Comparison of ENCODE assay signal across 15 cellular contexts in genomic region chr2:126837926-126838717, GRCh38.
"Had no signal": no experiment of that assay in that cellular context is flagged by ENCODE, and none has a peak within 500 bp of the region (broad histone marks: within the 10 kb centered on the region; RNA-seq: fewer than 3 reads in every experiment).

No MANE protein-coding gene starts in this region.

- H3K27ac ChIP-seq: breast epithelium, foreskin keratinocyte, upper lobe of right lung had no signal

- ATAC-seq: activated naive CD8-positive, alpha-beta T cell treated with anti-CD3 and anti-CD28 coated beads, Interleukin-2, amount 50 U/mL, for 24 hours; foreskin keratinocyte; naive thymus-derived CD8-positive, alpha-beta T cell had no signal

- H3K36me3 ChIP-seq: breast epithelium, upper lobe of right lung had no signal

- H3K36me3 Mint-ChIP-seq: naive thymus-derived CD8-positive, alpha-beta T cell had no signal

- H3K27ac Mint-ChIP-seq: activated naive CD4-positive, alpha-beta T cell treated with anti-CD3 and anti-CD28 coated beads for 36 hours; activated naive CD8-positive, alpha-beta T cell treated with anti-CD3 and anti-CD28 coated beads, Interleukin-2, amount 50 U/mL, for 24 hours; naive thymus-derived CD8-positive, alpha-beta T cell; stimulated activated naive CD8-positive, alpha-beta T cell treated with anti-CD3 and anti-CD28 coated beads, Interleukin-15, Interleukin-2, amounts not matched to agents 100 ng/mL and 50 ng/mL, for 24 hours; T-helper 2 cell treated with Interferon-gamma antibody and Interleukin-4, amounts not matched to agents 5 μg/mL and 100 μg/mL, for 36 hours had no signal

- H3K27me3 ChIP-seq: breast epithelium, foreskin keratinocyte, upper lobe of right lung had no signal

- H3K4me3 ChIP-seq: breast epithelium, upper lobe of right lung had no signal

- H3K4me3 Mint-ChIP-seq: activated naive CD4-positive, alpha-beta T cell treated with anti-CD3 and anti-CD28 coated beads for 36 hours; activated naive CD8-positive, alpha-beta T cell treated with anti-CD3 and anti-CD28 coated beads, Interleukin-2, amount 50 U/mL, for 24 hours; naive thymus-derived CD8-positive, alpha-beta T cell; stimulated activated naive CD8-positive, alpha-beta T cell treated with anti-CD3 and anti-CD28 coated beads, Interleukin-15, Interleukin-2, amounts not matched to agents 100 ng/mL and 50 ng/mL, for 24 hours; T-helper 2 cell treated with Interferon-gamma antibody and Interleukin-4, amounts not matched to agents 5 μg/mL and 100 μg/mL, for 36 hours had no signal

- FAIRE-seq: small intestine had no signal

- H3K9me3 Mint-ChIP-seq: activated naive CD4-positive, alpha-beta T cell treated with anti-CD3 and anti-CD28 coated beads for 36 hours; activated naive CD8-positive, alpha-beta T cell treated with anti-CD3 and anti-CD28 coated beads, Interleukin-2, amount 50 U/mL, for 24 hours; naive thymus-derived CD8-positive, alpha-beta T cell; stimulated activated naive CD8-positive, alpha-beta T cell treated with anti-CD3 and anti-CD28 coated beads, Interleukin-15, Interleukin-2, amounts not matched to agents 100 ng/mL and 50 ng/mL, for 24 hours; T-helper 2 cell treated with Interferon-gamma antibody and Interleukin-4, amounts not matched to agents 5 μg/mL and 100 μg/mL, for 36 hours had no signal

- DNase-seq: activated CD4-positive, alpha-beta T cell treated with anti-CD3 and anti-CD28 coated beads, Interleukin-2, amount 50 U/mL, for 1 hour; activated naive CD4-positive, alpha-beta T cell treated with anti-CD3 and anti-CD28 coated beads for 36 hours; activated naive CD8-positive, alpha-beta T cell treated with anti-CD3 and anti-CD28 coated beads, Interleukin-2, amount 50 U/mL, for 24 hours; activated T-cell treated with anti-CD3 and anti-CD28 coated beads for 4 hours; aorta; cerebellar nuclear complex; effector CD8-positive, alpha-beta T cell; foreskin keratinocyte; naive thymus-derived CD8-positive, alpha-beta T cell; small intestine; SW 1271; upper lobe of right lung had no signal

- H3K4me1 Mint-ChIP-seq: activated naive CD8-positive, alpha-beta T cell treated with anti-CD3 and anti-CD28 coated beads, Interleukin-2, amount 50 U/mL, for 24 hours; naive thymus-derived CD8-positive, alpha-beta T cell had no signal

- H3K4me1 ChIP-seq: breast epithelium, foreskin keratinocyte, upper lobe of right lung had no signal

- H3K9me3 ChIP-seq: breast epithelium, upper lobe of right lung had no signal
